Comparison of ENCODE assay signal across 24 cellular contexts in genomic region chr9:86469476-86470087, GRCh38.
"Had no signal": no experiment of that assay in that cellular context is flagged by ENCODE, and none has a peak within 500 bp of the region (broad histone marks: within the 10 kb centered on the region; RNA-seq: fewer than 3 reads in every experiment).

No MANE protein-coding gene starts in this region.

- H3K36me3 Mint-ChIP-seq: activated naive CD8-positive, alpha-beta T cell treated with anti-CD3 and anti-CD28 coated beads, Interleukin-2, amount 10 ng/mL, durations not matched to agents 7 days and 5 days; natural killer cell; stimulated activated effector memory CD8-positive, alpha-beta T cell treated with anti-CD3 and anti-CD28 coated beads, Interleukin-12 subunit alpha, Interleukin-12 subunit beta, amount 100 ng/mL, for 72 hours had no signal

- FAIRE-seq: endometrium, TTC549 had no signal

- H3K4me3 Mint-ChIP-seq: activated CD4-positive, alpha-beta T cell treated with anti-CD3 and anti-CD28 coated beads, Interleukin-2, amount 10 ng/mL, durations not matched to agents 24 days and 14 days; activated CD8-positive, alpha-beta T cell treated with anti-CD3 and anti-CD28 coated beads for 36 hours; activated naive CD8-positive, alpha-beta T cell treated with anti-CD3 and anti-CD28 coated beads, Interleukin-2, amount 10 ng/mL, durations not matched to agents 7 days and 5 days; activated T-helper 17 cell treated with anti-CD3 and anti-CD28 coated beads, Interleukin-2, amount 50 U/mL, for 72 hours; natural killer cell; stimulated activated effector memory CD8-positive, alpha-beta T cell treated with anti-CD3 and anti-CD28 coated beads, Interleukin-12 subunit alpha, Interleukin-12 subunit beta, amount 100 ng/mL, for 72 hours; T-helper 17 cell had no signal

- H3K9me3 ChIP-seq: esophagus muscularis mucosa, gastroesophageal sphincter, heart right ventricle, mucosa of descending colon, neutrophil, thoracic aorta, upper lobe of right lung had no signal

- H3K4me3 ChIP-seq: coronary artery, esophagus muscularis mucosa, gastroesophageal sphincter, heart right ventricle, mucosa of descending colon, thoracic aorta, upper lobe of right lung had no signal

- H3K4me1 ChIP-seq: heart right ventricle, parathyroid adenoma, upper lobe of right lung had no signal

- H3K27me3 ChIP-seq: esophagus muscularis mucosa, gastroesophageal sphincter, heart right ventricle, neutrophil, upper lobe of right lung had no signal

- H2AFZ ChIP-seq: parathyroid adenoma had no signal

- H3K79me2 ChIP-seq: parathyroid adenoma had no signal

- H3K9me3 Mint-ChIP-seq: activated CD4-positive, alpha-beta T cell treated with anti-CD3 and anti-CD28 coated beads, Interleukin-2, amount 10 ng/mL, durations not matched to agents 24 days and 14 days; activated CD8-positive, alpha-beta T cell treated with anti-CD3 and anti-CD28 coated beads for 36 hours; activated naive CD8-positive, alpha-beta T cell treated with anti-CD3 and anti-CD28 coated beads, Interleukin-2, amount 10 ng/mL, durations not matched to agents 7 days and 5 days; activated T-helper 17 cell treated with anti-CD3 and anti-CD28 coated beads, Interleukin-2, amount 50 U/mL, for 72 hours; natural killer cell; stimulated activated effector memory CD8-positive, alpha-beta T cell treated with anti-CD3 and anti-CD28 coated beads, Interleukin-12 subunit alpha, Interleukin-12 subunit beta, amount 100 ng/mL, for 72 hours had no signal

- H3K36me3 ChIP-seq: esophagus muscularis mucosa, gastroesophageal sphincter, heart right ventricle, neutrophil, thoracic aorta, upper lobe of right lung had no signal

- H3K9ac ChIP-seq: parathyroid adenoma had no signal

- H3K4me1 Mint-ChIP-seq: activated CD4-positive, alpha-beta T cell treated with anti-CD3 and anti-CD28 coated beads, Interleukin-2, amount 10 ng/mL, durations not matched to agents 24 days and 14 days; activated naive CD8-positive, alpha-beta T cell treated with anti-CD3 and anti-CD28 coated beads, Interleukin-2, amount 10 ng/mL, durations not matched to agents 7 days and 5 days; activated T-helper 17 cell treated with anti-CD3 and anti-CD28 coated beads, Interleukin-2, amount 50 U/mL, for 72 hours; natural killer cell; stimulated activated effector memory CD8-positive, alpha-beta T cell treated with anti-CD3 and anti-CD28 coated beads, Interleukin-12 subunit alpha, Interleukin-12 subunit beta, amount 100 ng/mL, for 72 hours; T-helper 17 cell had no signal

- DNase-seq: activated CD4-positive, alpha-beta T cell treated with anti-CD3 and anti-CD28 coated beads, Interleukin-2, amount 10 ng/mL, durations not matched to agents 24 days and 14 days; activated CD8-positive, alpha-beta T cell treated with anti-CD3 and anti-CD28 coated beads for 36 hours; activated naive CD4-positive, alpha-beta T cell treated with Interleukin-2 at 50 U/mL for 16 hours; activated naive CD8-positive, alpha-beta T cell treated with anti-CD3 and anti-CD28 coated beads, Interleukin-2, amount 10 ng/mL, durations not matched to agents 7 days and 5 days; activated T-cell treated with anti-CD3 and anti-CD28 coated beads, Interleukin-2, amount 50 U/mL, for 1 hour; amygdala; heart right ventricle; left cardiac atrium; mesenchymal stem cell; mucosa of descending colon; natural killer cell; stimulated activated CD4-positive, alpha-beta T cell treated with anti-CD3 and anti-CD28 coated beads, Interleukin-4, amount 100 ng/mL, for 24 hours; T-helper 17 cell; upper lobe of right lung had no signal

- ATAC-seq: activated CD8-positive, alpha-beta T cell treated with anti-CD3 and anti-CD28 coated beads for 36 hours; activated T-helper 17 cell treated with anti-CD3 and anti-CD28 coated beads, Interleukin-2, amount 50 U/mL, for 72 hours; gastroesophageal sphincter; heart right ventricle; mucosa of descending colon; natural killer cell; stimulated activated effector memory CD8-positive, alpha-beta T cell treated with anti-CD3 and anti-CD28 coated beads, Interleukin-12 subunit alpha, Interleukin-12 subunit beta, amount 100 ng/mL, for 72 hours; T-helper 17 cell; upper lobe of right lung had no signal

- H3K27ac ChIP-seq: coronary artery, heart right ventricle, neutrophil, parathyroid adenoma, thoracic aorta, upper lobe of right lung had no signal

- H3K27ac Mint-ChIP-seq: activated CD4-positive, alpha-beta T cell treated with anti-CD3 and anti-CD28 coated beads, Interleukin-2, amount 10 ng/mL, durations not matched to agents 24 days and 14 days; activated CD8-positive, alpha-beta T cell treated with anti-CD3 and anti-CD28 coated beads for 36 hours; activated naive CD8-positive, alpha-beta T cell treated with anti-CD3 and anti-CD28 coated beads, Interleukin-2, amount 10 ng/mL, durations not matched to agents 7 days and 5 days; activated T-helper 17 cell treated with anti-CD3 and anti-CD28 coated beads, Interleukin-2, amount 50 U/mL, for 72 hours; natural killer cell; stimulated activated effector memory CD8-positive, alpha-beta T cell treated with anti-CD3 and anti-CD28 coated beads, Interleukin-12 subunit alpha, Interleukin-12 subunit beta, amount 100 ng/mL, for 72 hours; T-helper 17 cell had no signal
